ENCODE assay signal across 17 cellular contexts in genomic region chr5:122259995-122260394, GRCh38. TPM values are rescaled to one million over a fixed set of nuclear protein-coding genes. Genes with fewer than 3 reads are reported as not detected.
A peak's percentile ranks its signal among the peaks of the same experiment; 100 is the strongest.
DNase-seq lines count a peak whose midpoint lies in the region; ATAC-seq, FAIRE-seq and TF ChIP-seq lines count a peak whose summit lies in the region.
"Had no signal": no experiment of that assay in that cellular context is flagged by ENCODE, and none has a peak within 500 bp of the region (broad histone marks: within the 10 kb centered on the region; RNA-seq: fewer than 3 reads in every experiment).

No MANE protein-coding gene starts in this region.

- ATAC-seq in RWPE2 (ENCODE audit: low read depth) (peak; percentile 86), GM21723 (IDR thresholded peaks at IDR 0.05; ENCODE audit: unreplicated experiment) (no peak)
- ATAC-seq: gastrocnemius medialis; left ventricle myocardium superior; stimulated activated naive B cell treated with anti-CD40 and anti-IgM and Interleukin-4, amounts not matched to agents 10 μg/mL and 1 μg/mL and 100 μg/mL, for 72 hours had no signal

- H3K27ac ChIP-seq in RWPE2 (ENCODE audit: poor library complexity, severe bottlenecking) (no peak overlapping the region), sigmoid colon (no peak overlapping the region)
- H3K27ac ChIP-seq: gastrocnemius medialis, neutrophil, SK-N-MC had no signal

- no peak overlapping the region for H3K4me3 ChIP-seq in RWPE2 (ENCODE audit: severe bottlenecking)
- no peak overlapping the region for H3K4me3 ChIP-seq in fibroblast of the aortic adventitia (ENCODE audit: low read depth, low read length)
- no peak overlapping the region for H3K4me3 ChIP-seq in sigmoid colon
- H3K4me3 ChIP-seq: gastrocnemius medialis, SK-N-MC had no signal

- H3K9me3 ChIP-seq in RWPE2 (ENCODE audit: severe bottlenecking) (peaks cover 3% of the 10 kb centered on the region), sigmoid colon (peaks cover 0 to 5% (median 2%) of the 10 kb centered on the region in 4 donors)
- H3K9me3 ChIP-seq: gastrocnemius medialis, neutrophil had no signal

- FAIRE-seq in GM12891 (lab: Jason Lieb, UNC) (peak; percentile 51), frontal cortex (lab: Jason Lieb, UNC) (no peak)

- no peaks in the 10 kb centered on the region for H3K27me3 ChIP-seq in RWPE2 (ENCODE audit: insufficient read depth, poor library complexity, severe bottlenecking)
- H3K27me3 ChIP-seq in sigmoid colon: no peaks in the 10 kb centered on the region
- H3K27me3 ChIP-seq: gastrocnemius medialis, neutrophil had no signal

- no peak for TF ChIP-seq EP300 in sigmoid colon (IDR thresholded peaks at IDR 0.05)

- 68 to 71% methylated on average over 3 of the region's 3 CpGs for WGBS in sigmoid colon, 2 donors

- no peak for TF ChIP-seq CTCF in RWPE2 (IDR thresholded peaks at IDR 0.05; ENCODE audit: poor library complexity, severe bottlenecking)
- no peak for TF ChIP-seq CTCF in fibroblast of the aortic adventitia (IDR thresholded peaks at IDR 0.05; ENCODE audit: insufficient read depth, low read length)
- no peak for TF ChIP-seq CTCF in sigmoid colon (IDR thresholded peaks at IDR 0.05)

- TF ChIP-seq POLR2A in GM12891 (IDR thresholded peaks at IDR 0.05; ENCODE audit: low read depth, low read length): no peak
- TF ChIP-seq POLR2A in sigmoid colon (IDR thresholded peaks at IDR 0.05): no peak

- H3K4me1 ChIP-seq in RWPE2 (ENCODE audit: insufficient read depth, poor library complexity, severe bottlenecking) (no peaks in the 10 kb centered on the region), sigmoid colon (peaks cover 0 to 5% (median 0%) of the 10 kb centered on the region in 4 donors)
- H3K4me1 ChIP-seq: gastrocnemius medialis had no signal

- DNase-seq in GM12891 (ENCODE audit: insufficient read length, low spot score): no peak
- no peak for DNase-seq in RWPE2 (ENCODE audit: low spot score)
- peak; percentile 82 for DNase-seq in fibroblast of the aortic adventitia (ENCODE audit: low read depth)
- DNase-seq in sigmoid colon: peak; percentile 62
- no peak for DNase-seq in NCI-H1436 (lab: John Stamatoyannopoulos, UW)
- no peak for DNase-seq in frontal cortex (ENCODE audit: low spot score in 2 of 2)
- DNase-seq in HUDEP-2 (lab: John Stamatoyannopoulos, UW; ENCODE audit: unreplicated experiment in 76 of 76): no peak
- DNase-seq: activated CD4-positive, alpha-beta T cell treated with anti-CD3 and anti-CD28 coated beads for 48 hours; cerebellar nuclear complex; gastrocnemius medialis; left ventricle myocardium superior; NCI-H748 treated with DMSO at 0.1 percent for 48 hours; stimulated activated naive B cell treated with anti-CD40 and anti-IgM and Interleukin-4, amounts not matched to agents 10 μg/mL and 1 μg/mL and 100 μg/mL, for 72 hours had no signal

- H3K36me3 ChIP-seq in RWPE2 (ENCODE audit: low read depth) (no peaks in the 10 kb centered on the region), sigmoid colon (no peaks in the 10 kb centered on the region)
- H3K36me3 ChIP-seq: gastrocnemius medialis, neutrophil had no signal

- intact Hi-C loops in sigmoid colon (cut with DNase I): no loop called here

TF ChIP-seq in GM12891, 5 proteins besides CTCF, POLR2A, EP300 and RAD21:
- TF ChIP-seq POU2F2 (IDR thresholded peaks at IDR 0.05; ENCODE audit: low read depth, low read length): no peak
- TF ChIP-seq SPI1 (IDR thresholded peaks at IDR 0.05; ENCODE audit: low read depth, low read length): no peak
- no peak for TF ChIP-seq POLR2AphosphoS5 (IDR thresholded peaks at IDR 0.05; ENCODE audit: low read depth, low read length)
- TF ChIP-seq PAX5 (IDR thresholded peaks at IDR 0.05; ENCODE audit: insufficient read depth, low read length, severe bottlenecking): no peak
- TF ChIP-seq TAF1 (IDR thresholded peaks at IDR 0.05; ENCODE audit: low read depth, low read length): no peak
TF ChIP-seq in GM12891: peak in this region for 0.

RNA-seq across cellular contexts. Expression of gene SNCAIP, which starts 52.0 kb away (rescaled TPM):
- polyA plus RNA-seq in GM12891 (2012; ENCODE audit: low read depth, missing spikeins): 1.2 TPM
- total RNA-seq in fibroblast of the aortic adventitia (ENCODE audit: low replicate concordance) (0.18 and 0.57 TPM in 2 replicates), sigmoid colon (1 to 10 TPM; 2.4 to 4.3 (median 3.2) TPM), frontal cortex (37.9 TPM)
- polyA plus RNA-seq in sigmoid colon: 1 to 10 TPM in 2 of 3 donors, not detected in 1; 1.2 to 3.8 TPM
- total RNA-seq: activated T-helper 2 cell treated with anti-CD3 and anti-CD28 coated beads, Interferon-gamma antibody, Interleukin-2, Interleukin-4, amounts not matched to agents 10 μg/mL and 5 μg/mL and 100 μg/mL, durations not matched to agents 14 hours and 24 hours and 36 hours had no signal

Comparison
In these comparisons a context has a peak if more than half of its experiments do, and no peak if none do; other contexts are left out.
1. DNase-seq: peak in fibroblast of the aortic adventitia (single experiment) and sigmoid colon (single experiment); none in GM12891 (single experiment), RWPE2 (single experiment), NCI-H1436 (single experiment), frontal cortex (0 of 2) and HUDEP-2 (0 of 76).